Comparison of ENCODE assay signal across 10 cellular contexts in genomic region chr2:159960413-159960812, GRCh38. TPM values are rescaled to one million over a fixed set of nuclear protein-coding genes. Genes with fewer than 3 reads are reported as not detected.
DNase-seq lines count a peak whose midpoint lies in the region; ATAC-seq, FAIRE-seq and TF ChIP-seq lines count a peak whose summit lies in the region.
"Had no signal": no experiment of that assay in that cellular context is flagged by ENCODE, and none has a peak within 500 bp of the region (broad histone marks: within the 10 kb centered on the region; RNA-seq: fewer than 3 reads in every experiment).

No MANE protein-coding gene starts in this region.

- TF ChIP-seq POLR2A in HepG2 (IDR thresholded peaks at IDR 0.05; ENCODE audit: insufficient read depth in 1 of 2, low read depth in 2 of 2, low read length in 2 of 2) = no peak

- H3K79me2 ChIP-seq in HepG2 (ENCODE audit: insufficient read depth, low read length) = no peaks in the 10 kb centered on the region

- CTCF ChIA-PET in HepG2 (lab: Yijun Ruan, JAX; ENCODE audit: low intra/inter-chr PET ratio, low total read pairs) = interaction anchor here (0.6 kb wide), 1 partner anchor 153 kb away, joined by 3 read pairs; no protein-coding TSS in a partner anchor

- in situ Hi-C loops in HepG2 (cut with HindIII; ENCODE audit: extremely low pct_ligation_motif_present, low pct_unique_long_range_greater_than_20kb) = no loop called here

- H3K9ac ChIP-seq in liver (ENCODE audit: low read depth in 1 of 2, low read length in 2 of 2) = no peak overlapping the region
- H3K9ac ChIP-seq in HepG2 (ENCODE audit: insufficient read depth, low read depth, low read length) = no peak overlapping the region

- no peak overlapping the region for H3K4me2 ChIP-seq in HepG2 (ENCODE audit: low read depth, low read length)

- DNase-seq in HepG2 (ENCODE audit: low spot score) = no peak
- peak; percentile 93 for DNase-seq in choroid plexus epithelial cell (ENCODE audit: low read depth)
- peak; percentile 62 for DNase-seq in stromal cell of bone marrow (ENCODE audit: low read depth)
- no peak for DNase-seq in stimulated activated naive CD4-positive, alpha-beta T cell (lab: John Stamatoyannopoulos, UW)
- no peak for DNase-seq in 8988T
- DNase-seq in activated CD4-positive, alpha-beta T cell treated with anti-CD3 and anti-CD28 coated beads, Interleukin-2, amount 50 U/mL, for 4 hours = no peak
- DNase-seq: erythroblast had no signal

- 76% methylated on average over 2 of the region's 2 CpGs for WGBS in liver
- under 1% methylated on average over 2 of the region's 2 CpGs for WGBS in HepG2 (ENCODE audit: low lambda C conversion rate)

- TF ChIP-seq CTCF in liver (IDR thresholded peaks at IDR 0.05; ENCODE audit: low read depth, low read length, missing input control) = no peak
- TF ChIP-seq CTCF in HepG2 (CRISPR knock-in tag; IDR thresholded peaks at IDR 0.05) = no peak
- no peak for TF ChIP-seq CTCF in choroid plexus epithelial cell (conservative IDR thresholded peaks at IDR 0.05; ENCODE audit: low read depth, low read length)

- H3K36me3 ChIP-seq in liver (ENCODE audit: control insufficient read depth in 4 of 4, insufficient read depth in 3 of 4, low read depth in 1 of 4, low read length in 3 of 4) (no peaks in the 10 kb centered on the region), HepG2 (replicated peaks in 1 of 2; ENCODE audit: control insufficient read depth in 1 of 2, insufficient read depth in 2 of 2, low read length in 2 of 2) (no peaks in the 10 kb centered on the region)

- TF ChIP-seq EP300 in HepG2 (IDR thresholded peaks at IDR 0.05; ENCODE audit: low read depth in 2 of 2, low read length in 2 of 2) (no peak), HepG2 (CRISPR knock-in tag; IDR thresholded peaks at IDR 0.05; ENCODE audit: borderline replicate concordance) (no peak)

- TF ChIP-seq RAD21 in liver (IDR thresholded peaks at IDR 0.05) (no peak), HepG2 (CRISPR knock-in tag; IDR thresholded peaks at IDR 0.05) (no peak)

- H3K27me3 ChIP-seq in liver (ENCODE audit: control insufficient read depth in 4 of 4, insufficient read depth in 4 of 4, low read length in 3 of 4) (no peaks in the 10 kb centered on the region), HepG2 (ENCODE audit: control insufficient read depth in 1 of 2, insufficient read depth in 2 of 2, low read length in 2 of 2) (peaks cover 0 to 9% of the 10 kb centered on the region in 2 experiments; a peak in 1 of 5 replicates)

- no TSS peak for BruUV-seq in HepG2 (replicated peaks; lab: Mats Ljungman, UMichigan)

- H3K4me1 ChIP-seq in liver (ENCODE audit: control insufficient read depth in 4 of 4, insufficient read depth in 4 of 4, low read length in 3 of 4) (no peaks in the 10 kb centered on the region), HepG2 (ENCODE audit: insufficient read depth, low read length) (peaks cover 5% of the 10 kb centered on the region; the same call in 1 of the 2 replicates)

- ATAC-seq in HepG2 (no peak), HG03565 (IDR thresholded peaks at IDR 0.05; ENCODE audit: unreplicated experiment) (peak; percentile 40)

- intact Hi-C loops in HepG2 (cut with micrococcal nuclease; ENCODE audit: unreplicated experiment) = no loop called here

- no peak overlapping the region for H3K4me3 ChIP-seq in liver (ENCODE audit: low read depth in 1 of 3, low read length in 3 of 3)
- H3K4me3 ChIP-seq in HepG2 (replicated peaks in 1 of 3; ENCODE audit: insufficient read depth in 1 of 3, low read depth in 2 of 3, low read length in 3 of 3) = no peak overlapping the region
- H3K4me3 ChIP-seq in choroid plexus epithelial cell (ENCODE audit: low read depth, low read length) = no peak overlapping the region
- H3K4me3 ChIP-seq: PC-9 had no signal

- no peak overlapping the region for H2AFZ ChIP-seq in HepG2 (ENCODE audit: low read length)
- H2AFZ ChIP-seq: PC-9 had no signal

- H3K27ac ChIP-seq in liver (ENCODE audit: low read depth in 1 of 2, low read length in 2 of 2) (no peak overlapping the region), HepG2 (ENCODE audit: extremely low read length, insufficient read depth, low read length) (no peak overlapping the region)
- H3K27ac ChIP-seq: PC-9 had no signal

- H4K20me1 ChIP-seq in HepG2 (ENCODE audit: insufficient read depth, low read length) = no peaks in the 10 kb centered on the region

- no peaks in the 10 kb centered on the region for H3K9me3 ChIP-seq in liver (ENCODE audit: control insufficient read depth in 4 of 4, low read length in 3 of 4)
- no peaks in the 10 kb centered on the region for H3K9me3 ChIP-seq in HepG2 (ENCODE audit: low read length)

- POLR2A ChIA-PET in HepG2 (lab: Yijun Ruan, JAX) = no interaction called here

- FAIRE-seq in HepG2 (lab: Jason Lieb, UNC) = no peak

TF ChIP-seq in liver, 16 proteins besides CTCF, POLR2A, EP300 and RAD21:
- peak; percentile 34 to 36 for TF ChIP-seq JUND (IDR thresholded peaks at IDR 0.05)
- no peak for TF ChIP-seq FOXA1 (IDR thresholded peaks at IDR 0.05)
TF ChIP-seq in liver: peak in this region for 1.

TF ChIP-seq in HepG2, 621 proteins besides CTCF, POLR2A, EP300 and RAD21 (continues in another document):
- TF ChIP-seq ZNF550 (CRISPR knock-in tag; IDR thresholded peaks at IDR 0.05; ENCODE audit: borderline replicate concordance) (no peak), RERE (CRISPR knock-in tag; IDR thresholded peaks at IDR 0.05; ENCODE audit: low read depth) (no peak), RBFOX2 (IDR thresholded peaks at IDR 0.05; ENCODE audit: low read depth, low read length) (no peak), ATF7-NPFF (CRISPR knock-in tag; IDR thresholded peaks at IDR 0.05; ENCODE audit: low read depth) (no peak), STAT5B (CRISPR knock-in tag; IDR thresholded peaks at IDR 0.05) (no peak), ZKSCAN1 (IDR thresholded peaks at IDR 0.05; ENCODE audit: low read length) (no peak)

RNA-seq across cellular contexts. Expression of gene LY75, which starts 55.9 kb away (rescaled TPM):
- total RNA-seq in liver (1 to 10 TPM; 1.8 to 3.1 TPM), HepG2 (2016; rRNA removed; fragmentation: Illumina TruSeq; extraction: Trizol) (not detected in 2 replicates)
- polyA plus RNA-seq in liver (under 1 TPM; 0.44 to 0.72 TPM), HepG2 (2011; rRNA removed) (not detected in 2 replicates)
- not detected in 2 replicates for total RNA-seq in HepG2 (2016; cell fraction: cytosol; rRNA removed; fragmentation: Illumina TruSeq; extraction: Trizol; ENCODE audit: low read depth)
- total RNA-seq in HepG2 (2016; cell fraction: insoluble cytoplasmic fraction; rRNA removed; fragmentation: Illumina TruSeq; extraction: Trizol) = not detected in 2 replicates
- total RNA-seq in HepG2 (2016; cell fraction: membrane; rRNA removed; fragmentation: Illumina TruSeq; extraction: Trizol) = not detected in 2 replicates
- not detected in 2 replicates for total RNA-seq in HepG2 (2016; cell fraction: nucleus; rRNA removed; fragmentation: Illumina TruSeq; extraction: Trizol)
- polyA plus RNA-seq in HepG2 (2011; cell fraction: cytosol; rRNA removed) = not detected in 2 replicates
- polyA plus RNA-seq in HepG2 (2011; cell fraction: nucleus; rRNA removed) = not detected in 2 replicates
- polyA plus RNA-seq in HepG2 (2012) = not detected in 2 replicates
- not detected in 2 replicates for polyA plus RNA-seq in HepG2 (2016; cell fraction: cytosol; fragmentation: Illumina TruSeq; extraction: Trizol; ENCODE audit: low read depth)
- polyA plus RNA-seq in HepG2 (2016; cell fraction: insoluble cytoplasmic fraction; fragmentation: Illumina TruSeq; extraction: Trizol; ENCODE audit: low read depth) = not detected in 2 replicates
- not detected in 2 replicates for polyA plus RNA-seq in HepG2 (2016; cell fraction: membrane; fragmentation: Illumina TruSeq; extraction: Trizol; ENCODE audit: low read depth)
- not detected in 2 replicates for polyA plus RNA-seq in HepG2 (2016; cell fraction: nucleus; fragmentation: Illumina TruSeq; extraction: Trizol; ENCODE audit: insufficient read depth, low read depth)
- 0.12 TPM in 1 of 2 replicates, not detected in the other for polyA minus RNA-seq in HepG2 (2011; rRNA and poly(A)+ RNA removed; ENCODE audit: low replicate concordance)
- not detected in 2 replicates for polyA minus RNA-seq in HepG2 (2011; cell fraction: cytosol; rRNA and poly(A)+ RNA removed)
- not detected in 2 replicates for polyA minus RNA-seq in HepG2 (2011; cell fraction: nucleus; rRNA and poly(A)+ RNA removed)

Comparison
In these comparisons a context has a peak if more than half of its experiments do, and no peak if none do; other contexts are left out.
1. DNase-seq: peak in choroid plexus epithelial cell (single experiment) and stromal cell of bone marrow (single experiment); none in HepG2 (single experiment), stimulated activated naive CD4-positive, alpha-beta T cell (0 of 6), 8988T (single experiment) and activated CD4-positive, alpha-beta T cell treated with anti-CD3 and anti-CD28 coated beads, Interleukin-2, amount 50 U/mL, for 4 hours (0 of 2).